ENCODE assay signal across 8 cellular contexts in genomic region chr17:40314557-40314953, GRCh38. TPM values are rescaled to one million over a fixed set of nuclear protein-coding genes. Genes with fewer than 3 reads are reported as not detected.
A peak's percentile ranks its signal among the peaks of the same experiment; 100 is the strongest.
DNase-seq lines count a peak whose midpoint lies in the region; ATAC-seq and TF ChIP-seq lines count a peak whose summit lies in the region.

No MANE protein-coding gene starts in this region.

- no peaks in the 10 kb centered on the region for H3K36me3 ChIP-seq in SK-N-MC (ENCODE audit: insufficient read depth, low read length)
- H3K36me3 ChIP-seq in spleen: no peaks in the 10 kb centered on the region

- H3K27me3 Mint-ChIP-seq in activated naive CD4-positive, alpha-beta T cell treated with anti-CD3 and anti-CD28 coated beads for 36 hours (ENCODE audit: low read depth): no peaks in the 10 kb centered on the region

- H3K36me3 Mint-ChIP-seq in activated naive CD4-positive, alpha-beta T cell treated with anti-CD3 and anti-CD28 coated beads for 36 hours (ENCODE audit: low read depth): no peaks in the 10 kb centered on the region

- no peaks in the 10 kb centered on the region for H3K27me3 ChIP-seq in spleen (replicated peaks in 1 of 7)

- peak overlapping the region; percentile 68; the same call in 1 of the 2 replicates for H3K27ac ChIP-seq in SK-N-MC
- peak overlapping the region in 5 of 8 donors; percentile 15 to 97 (median 61) for H3K27ac ChIP-seq in spleen

- CTCF ChIA-PET in activated naive CD4-positive, alpha-beta T cell treated with anti-CD3 and anti-CD28 coated beads for 36 hours (lab: Charles Lee): interaction anchor here (1.6 kb wide), 1 partner anchor 40 kb away, joined by 4 read pairs; no protein-coding TSS in a partner anchor

- H3K4me3 Mint-ChIP-seq in activated naive CD4-positive, alpha-beta T cell treated with anti-CD3 and anti-CD28 coated beads for 36 hours: no peak overlapping the region

- DNase-seq in ACHN: peak; percentile 98
- peak in 72 of 76 experiments; percentile 41 to 94 (median 80) for DNase-seq in HUDEP-2 (lab: John Stamatoyannopoulos, UW; ENCODE audit: unreplicated experiment in 76 of 76)
- no peak for DNase-seq in SK-N-MC (ENCODE audit: low read depth, low spot score)
- DNase-seq in activated naive CD4-positive, alpha-beta T cell treated with anti-CD3 and anti-CD28 coated beads for 36 hours: peak; percentile 92
- DNase-seq in Right ventricle myocardium inferior (ENCODE audit: missing footprints): peak; percentile 97
- DNase-seq in spleen: peak; percentile 96

- peaks cover 59 to 99% (median 92%) of the 10 kb centered on the region in 6 donors for H3K4me1 ChIP-seq in spleen

- intact Hi-C loops in activated naive CD4-positive, alpha-beta T cell treated with anti-CD3 and anti-CD28 coated beads for 36 hours (cut with micrococcal nuclease): no loop called here
- intact Hi-C loops in Right ventricle myocardium inferior (cut with DNase I) (no loop called here), spleen (cut with DNase I; ENCODE audit: low total_unique reads) (no loop called here)

- no peaks in the 10 kb centered on the region for H3K9me3 Mint-ChIP-seq in activated naive CD4-positive, alpha-beta T cell treated with anti-CD3 and anti-CD28 coated beads for 36 hours

- ATAC-seq in Right ventricle myocardium inferior (no peak), HG02678 (IDR thresholded peaks at IDR 0.05; ENCODE audit: unreplicated experiment) (no peak), GM18867 (IDR thresholded peaks at IDR 0.05; ENCODE audit: unreplicated experiment) (no peak)

- TF ChIP-seq POLR2A in spleen (IDR thresholded peaks at IDR 0.05): no peak

- peaks cover 51% of the 10 kb centered on the region for H3K4me1 Mint-ChIP-seq in activated naive CD4-positive, alpha-beta T cell treated with anti-CD3 and anti-CD28 coated beads for 36 hours (ENCODE audit: low read depth)

- no peak overlapping the region for H3K9ac ChIP-seq in SK-N-MC (ENCODE audit: insufficient read length)

- peak overlapping the region; percentile 2 for H3K27ac Mint-ChIP-seq in activated naive CD4-positive, alpha-beta T cell treated with anti-CD3 and anti-CD28 coated beads for 36 hours

- in situ Hi-C loops in ACHN (cut with HindIII; ENCODE audit: low pct_ligation_motif_present, low pct_unique_long_range_greater_than_20kb, low sequenced_read_pairs): loop anchor here (25.0 kb wide), 1 partner anchor 223 kb away; no protein-coding TSS in a partner anchor

- WGBS in spleen, 5 donors: 0 to 100% (median 30%) methylated on average over 1 to 3 of the region's 3 CpGs

- H3K4me3 ChIP-seq in SK-N-MC (no peak overlapping the region), spleen (no peak overlapping the region)

- H3K9me3 ChIP-seq in SK-N-MC (ENCODE audit: low read depth, low read length) (no peaks in the 10 kb centered on the region), spleen (no peaks in the 10 kb centered on the region)

- TF ChIP-seq CTCF in spleen (IDR thresholded peaks at IDR 0.05 in 8 of 11, conservative IDR thresholded peaks at IDR 0.05 in 3 of 11): peak in 1 of 11 experiments; percentile 6

RNA-seq across cellular contexts. Expression of gene RARA, which starts 5.6 kb away (rescaled TPM):
- total RNA-seq in activated naive CD4-positive, alpha-beta T cell treated with anti-CD3 and anti-CD28 coated beads for 36 hours: 10 to 100 TPM; 16.9 to 18.5 TPM
- total RNA-seq in Right ventricle myocardium inferior (17.9 TPM), spleen (10 to 100 TPM; 56.6 to 95.1 (median 71.2) TPM)
- polyA plus RNA-seq in spleen: 10 to 100 TPM; 13.3 to 28.3 (median 14.8) TPM

RNA-seq across cellular contexts. Expression of gene CDC6, which starts 26.9 kb away (rescaled TPM):
- total RNA-seq in activated naive CD4-positive, alpha-beta T cell treated with anti-CD3 and anti-CD28 coated beads for 36 hours: 10 to 100 TPM; 86.5 to 90.4 TPM
- total RNA-seq in Right ventricle myocardium inferior (1.9 TPM), spleen (10 to 100 TPM in 2 of 7 donors, 1 to 10 TPM in 5; 4.2 to 11.6 (median 5.7) TPM)
- 1 to 10 TPM; 1.2 to 4.8 (median 4.1) TPM for polyA plus RNA-seq in spleen

RNA-seq across cellular contexts. Expression of gene GJD3, which starts 50.0 kb away (rescaled TPM):
- not detected for total RNA-seq in activated naive CD4-positive, alpha-beta T cell treated with anti-CD3 and anti-CD28 coated beads for 36 hours
- 0.92 TPM for total RNA-seq in Right ventricle myocardium inferior
- total RNA-seq in spleen: 10 to 100 TPM in 4 of 7 donors, 1 to 10 TPM in 3; 7.3 to 15.0 (median 10.4) TPM
- 1 to 10 TPM in 1 of 3 donors, under 1 TPM in 2; 0.20 to 1.1 (median 0.33) TPM for polyA plus RNA-seq in spleen

Comparison
In these comparisons a context has a peak if more than half of its experiments do, and no peak if none do; other contexts are left out.
1. RNA of gene CDC6, which starts 26.9 kb away (total RNA-seq): 86.5 to 90.4 TPM in activated naive CD4-positive, alpha-beta T cell treated with anti-CD3 and anti-CD28 coated beads for 36 hours; 4.2 to 11.6 TPM in spleen and 1.9 TPM in Right ventricle myocardium inferior (single experiment); every median in the first group is over 4 times any median in the second.